ENCODE assay signal across 15 cellular contexts in the genomic region with DNA sequence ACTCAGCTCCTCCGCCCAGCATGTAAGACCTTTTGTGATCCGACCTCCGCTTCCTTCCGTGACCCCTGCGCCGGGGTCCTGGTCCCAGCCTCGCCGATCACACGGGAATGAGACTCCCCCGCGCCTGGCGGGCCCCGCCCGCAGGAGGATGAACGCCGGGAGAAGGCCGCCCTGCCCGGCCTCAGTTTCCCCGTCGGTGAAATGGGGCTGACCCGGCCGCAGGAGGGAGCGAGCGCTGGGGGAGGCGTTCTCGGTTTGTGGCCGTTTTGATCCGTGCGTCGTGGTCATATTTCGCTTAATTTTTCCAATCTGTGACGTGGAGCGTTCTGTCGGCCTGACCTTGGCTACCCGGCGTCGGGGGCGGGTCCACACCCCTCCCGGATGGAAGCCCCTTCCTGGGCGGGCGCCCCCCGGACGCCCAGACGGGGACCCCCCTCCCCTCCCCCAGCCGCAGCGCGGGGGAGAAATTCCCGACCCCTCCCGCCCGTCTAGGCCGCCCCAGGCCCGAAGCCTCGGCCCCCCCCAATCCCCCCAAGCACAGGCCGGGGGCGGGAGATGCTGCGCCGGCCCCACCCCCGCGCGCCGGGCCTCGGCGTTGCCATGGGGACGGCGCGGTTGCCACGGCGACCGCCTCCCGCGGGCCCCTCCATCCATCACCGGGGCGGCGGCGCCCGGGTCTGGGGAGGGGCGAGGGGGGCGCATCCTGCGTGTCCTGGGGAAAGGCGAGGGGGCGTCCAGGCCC. TPM values are rescaled to one million over a fixed set of nuclear protein-coding genes. Genes with fewer than 3 reads are reported as not detected.
DNase-seq lines count a peak whose midpoint lies in the region; ATAC-seq and TF ChIP-seq lines count a peak whose summit lies in the region.
"Had no signal": no experiment of that assay in that cellular context is flagged by ENCODE, and none has a peak within 500 bp of the region (broad histone marks: within the 10 kb centered on the region; RNA-seq: fewer than 3 reads in every experiment).

No MANE protein-coding gene starts in this region.

- 23 to 33% methylated on average over 43 to 81 of the region's 81 CpGs for WGBS in heart right ventricle, 2 donors

- DNase-seq in AG08396 (ENCODE audit: low spot score) = peak; percentile 38
- peak; percentile 68 for DNase-seq in NCI-H748 (lab: John Stamatoyannopoulos, UW; ENCODE audit: unreplicated experiment)
- DNase-seq in heart right ventricle = no peak
- peak in 9 of 10 donors; percentile 37 to 95 (median 63) for DNase-seq in posterior cingulate gyrus
- DNase-seq in NCI-H146 treated with DMSO at 0.1 percent for 48 hours (lab: John Stamatoyannopoulos, UW; ENCODE audit: unreplicated experiment) = no peak
- DNase-seq in GOT3 (lab: John Stamatoyannopoulos, UW) = no peak
- no peak for DNase-seq in osteocyte (ENCODE audit: extremely low spot score, unreplicated experiment)
- DNase-seq: activated T-cell treated with anti-CD3 and anti-CD28 coated beads, Interleukin-2, amount 50 U/mL, for 48 hours; HFFc6; NCI-H1436 had no signal

- intact Hi-C loops in heart right ventricle (cut with DNase I) = no loop called here
- intact Hi-C loops in posterior cingulate gyrus (cut with DNase I) = no loop called here

- H3K27ac Mint-ChIP-seq in osteocyte (ENCODE audit: unreplicated experiment) = no peak overlapping the region
- H3K27ac Mint-ChIP-seq: HFFc6 had no signal

- H3K4me1 Mint-ChIP-seq in osteocyte (ENCODE audit: unreplicated experiment) = peaks cover 28% of the 10 kb centered on the region

- no peak overlapping the region for H3K4me3 Mint-ChIP-seq in osteocyte (ENCODE audit: unreplicated experiment)
- H3K4me3 Mint-ChIP-seq: HFFc6 had no signal

- ATAC-seq in heart right ventricle = peak in 1 of 8 donors; percentile 26
- ATAC-seq in HG03045 (IDR thresholded peaks at IDR 0.05; ENCODE audit: unreplicated experiment) = no peak
- ATAC-seq: activated CD4-positive, CD25-positive, alpha-beta regulatory T cell treated with anti-CD3 and anti-CD28 coated beads, Interleukin-2, amount 50 U/mL, for 24 hours had no signal

- peaks cover 4% of the 10 kb centered on the region for H3K9me3 Mint-ChIP-seq in osteocyte (ENCODE audit: unreplicated experiment)

- H3K27ac ChIP-seq in heart right ventricle = peak overlapping the region in 8 of 10 donors; percentile 36 to 76 (median 62)
- H3K27ac ChIP-seq: C4-2B, cardiac muscle cell, epithelial cell of prostate had no signal

- H3K36me3 Mint-ChIP-seq in osteocyte (ENCODE audit: unreplicated experiment) = peaks cover 10% of the 10 kb centered on the region

- H3K9me3 ChIP-seq in heart right ventricle = peaks cover 0 to 10% (median 0%) of the 10 kb centered on the region in 11 donors

- H3K27me3 Mint-ChIP-seq in osteocyte (ENCODE audit: unreplicated experiment) = no peaks in the 10 kb centered on the region

- TF ChIP-seq CTCF in heart right ventricle (IDR thresholded peaks at IDR 0.05) = no peak
- no peak for TF ChIP-seq CTCF in osteocyte (IDR thresholded peaks at IDR 0.05)

- H3K27me3 ChIP-seq in heart right ventricle = peaks cover 0 to 34% (median 14%) of the 10 kb centered on the region in 7 donors
- H3K27me3 ChIP-seq: cardiac muscle cell had no signal

- H3K4me1 ChIP-seq in heart right ventricle = peaks cover 8 to 40% (median 22%) of the 10 kb centered on the region in 9 donors

- H3K36me3 ChIP-seq in heart right ventricle = peaks cover 0 to 10% (median 0%) of the 10 kb centered on the region in 9 donors
- H3K36me3 ChIP-seq: cardiac muscle cell had no signal

- peak overlapping the region in 3 of 10 donors; percentile 3 to 9 (median 7) for H3K4me3 ChIP-seq in heart right ventricle
- H3K4me3 ChIP-seq: cardiac muscle cell had no signal

RNA-seq across cellular contexts. Expression of a gene that starts 11.1 kb away (rescaled TPM):
- total RNA-seq in heart right ventricle (10 to 100 TPM; 12.5 to 33.0 (median 17.7) TPM), osteocyte (236 and 251 TPM in 2 replicates)
- polyA plus RNA-seq in heart right ventricle = 10 to 100 TPM; 18.9 to 36.7 TPM

RNA-seq across cellular contexts. Expression of a gene that starts 24.6 kb away (rescaled TPM):
- not detected for total RNA-seq in heart right ventricle
- polyA plus RNA-seq in heart right ventricle = under 1 TPM in 1 of 2 donors, not detected in 1; 0.06 TPM
- total RNA-seq in osteocyte = not detected in 2 replicates
- total RNA-seq: cardiac muscle cell, HFFc6 had no signal
- polyA plus RNA-seq: cardiac muscle cell had no signal

RNA-seq across cellular contexts. Expression of a gene that starts 31.1 kb away (rescaled TPM):
- total RNA-seq in heart right ventricle (not detected), osteocyte (1.1 and 1.3 TPM in 2 replicates)
- polyA plus RNA-seq in heart right ventricle = under 1 TPM in 1 of 2 donors, not detected in 1; 0.01 TPM
- polyA plus RNA-seq: cardiac muscle cell had no signal

RNA-seq across cellular contexts. Expression of a gene that starts 43.6 kb away (rescaled TPM):
- 100 to 1,000 TPM in 3 of 10 donors, 10 to 100 TPM in 7; 33.4 to 153 (median 77.3) TPM for total RNA-seq in heart right ventricle
- 100 to 1,000 TPM; 118 to 279 TPM for polyA plus RNA-seq in heart right ventricle
- 109 and 111 TPM in 2 replicates for total RNA-seq in osteocyte

RNA-seq across cellular contexts. Expression of a gene that starts 56.8 kb away (rescaled TPM):
- total RNA-seq in heart right ventricle = 10 to 100 TPM; 20.3 to 43.6 (median 22.5) TPM
- 10 to 100 TPM; 27.1 to 46.1 TPM for polyA plus RNA-seq in heart right ventricle
- total RNA-seq in osteocyte = 37.3 and 40.8 TPM in 2 replicates

Comparison
In these comparisons a context has a peak if more than half of its experiments do, and no peak if none do; other contexts are left out.
1. DNase-seq: peak in AG08396 (single experiment), NCI-H748 (single experiment) and posterior cingulate gyrus (9 of 10); none in heart right ventricle (0 of 2), NCI-H146 treated with DMSO at 0.1 percent for 48 hours (single experiment), GOT3 (single experiment) and osteocyte (single experiment).